In genomic region chr14:76883437-76883836, GRCh38 we compare ENCODE assay signal across 28 cellular contexts. TPM values are rescaled to one million over a fixed set of nuclear protein-coding genes. Genes with fewer than 3 reads are reported as not detected.
"Had no signal": no experiment of that assay in that cellular context is flagged by ENCODE, and none has a peak within 500 bp of the region (broad histone marks: within the 10 kb centered on the region; RNA-seq: fewer than 3 reads in every experiment).

No MANE protein-coding gene starts in this region.

- H3K9me3 Mint-ChIP-seq: activated naive CD4-positive, alpha-beta T cell treated with anti-CD3 and anti-CD28 coated beads, Interleukin-2, amount 10 ng/mL, durations not matched to agents 7 days and 5 days; immature natural killer cell; natural killer cell; T-cell; T-helper 2 cell treated with Interferon-gamma antibody and Interleukin-4, amounts not matched to agents 5 μg/mL and 100 μg/mL, for 36 hours had no signal

- H3K4me1 Mint-ChIP-seq: immature natural killer cell, natural killer cell had no signal

- H3K27me3 Mint-ChIP-seq: T-cell had no signal

- H3K4me1 ChIP-seq: pancreas had no signal

- DNase-seq: activated CD4-positive, alpha-beta T cell treated with anti-CD3 and anti-CD28 coated beads, Interleukin-2, amount 50 U/mL, for 1 hour; activated effector memory CD4-positive, alpha-beta T cell treated with anti-CD3 and anti-CD28 coated beads, Interleukin-2, amount 50 U/mL, for 16 hours; activated naive CD4-positive, alpha-beta T cell treated with anti-CD3 and anti-CD28 coated beads, Interleukin-2, amount 10 ng/mL, durations not matched to agents 7 days and 5 days; activated T-cell treated with anti-CD3 and anti-CD28 coated beads, Interleukin-2, amount 50 U/mL, for 48 hours; brain microvascular endothelial cell; dermis blood vessel endothelial cell; effector CD8-positive, alpha-beta T cell; glutamatergic neuron; immature natural killer cell; natural killer cell; pancreas; stimulated activated CD4-positive, alpha-beta T cell treated with anti-CD3 and anti-CD28 coated beads, Interleukin-4, amount 100 ng/mL, for 4 hours; stimulated activated naive CD8-positive, alpha-beta T cell treated with anti-CD3 and anti-CD28 coated beads, Interleukin-15, Interleukin-2, amounts not matched to agents 100 U/mL and 50 U/mL, for 24 hours; T-cell; thyroid gland had no signal

- ATAC-seq: activated CD4-positive, CD25-positive, alpha-beta regulatory T cell treated with anti-CD3 and anti-CD28 coated beads, Interleukin-2, amount 50 U/mL, for 24 hours; esophagus mucosa; left lobe of liver; natural killer cell; pancreas; stimulated activated naive CD8-positive, alpha-beta T cell treated with anti-CD3 and anti-CD28 coated beads, Interleukin-15, Interleukin-2, amounts not matched to agents 100 U/mL and 50 U/mL, for 24 hours; T-cell had no signal

- H3K36me3 Mint-ChIP-seq: activated naive CD4-positive, alpha-beta T cell treated with anti-CD3 and anti-CD28 coated beads, Interleukin-2, amount 10 ng/mL, durations not matched to agents 7 days and 5 days; immature natural killer cell; natural killer cell; T-cell had no signal

- H3K27ac ChIP-seq: brain microvascular endothelial cell, hepatocyte, pancreas, thyroid gland, VCaP had no signal

- H3K27ac Mint-ChIP-seq: activated naive CD4-positive, alpha-beta T cell treated with anti-CD3 and anti-CD28 coated beads, Interleukin-2, amount 10 ng/mL, durations not matched to agents 7 days and 5 days; immature natural killer cell; natural killer cell; T-cell; T-helper 2 cell treated with Interferon-gamma antibody and Interleukin-4, amounts not matched to agents 5 μg/mL and 100 μg/mL, for 36 hours had no signal

- H3K36me3 ChIP-seq: brain microvascular endothelial cell, pancreas, thyroid gland had no signal

- H3K4me3 ChIP-seq: hepatocyte, pancreas, thyroid gland had no signal

- H3K9me3 ChIP-seq: pancreas, thyroid gland had no signal

- H3K27me3 ChIP-seq: brain microvascular endothelial cell, hepatocyte, pancreas, thyroid gland had no signal

- H3K4me3 Mint-ChIP-seq: activated naive CD4-positive, alpha-beta T cell treated with anti-CD3 and anti-CD28 coated beads, Interleukin-2, amount 10 ng/mL, durations not matched to agents 7 days and 5 days; immature natural killer cell; natural killer cell; T-cell; T-helper 2 cell treated with Interferon-gamma antibody and Interleukin-4, amounts not matched to agents 5 μg/mL and 100 μg/mL, for 36 hours had no signal

RNA-seq across cellular contexts. Expression of gene LRRC74A, which starts 57.2 kb away (rescaled TPM):
- total RNA-seq: dermis blood vessel endothelial cell, endothelial cell of umbilical vein, esophagus mucosa, frontal cortex, hepatocyte, kidney epithelial cell, left lobe of liver, lung microvascular endothelial cell, natural killer cell, pancreas, pulmonary artery endothelial cell, subcutaneous adipose tissue, T-cell, thyroid gland, urinary bladder had no signal
